In the genomic region with DNA sequence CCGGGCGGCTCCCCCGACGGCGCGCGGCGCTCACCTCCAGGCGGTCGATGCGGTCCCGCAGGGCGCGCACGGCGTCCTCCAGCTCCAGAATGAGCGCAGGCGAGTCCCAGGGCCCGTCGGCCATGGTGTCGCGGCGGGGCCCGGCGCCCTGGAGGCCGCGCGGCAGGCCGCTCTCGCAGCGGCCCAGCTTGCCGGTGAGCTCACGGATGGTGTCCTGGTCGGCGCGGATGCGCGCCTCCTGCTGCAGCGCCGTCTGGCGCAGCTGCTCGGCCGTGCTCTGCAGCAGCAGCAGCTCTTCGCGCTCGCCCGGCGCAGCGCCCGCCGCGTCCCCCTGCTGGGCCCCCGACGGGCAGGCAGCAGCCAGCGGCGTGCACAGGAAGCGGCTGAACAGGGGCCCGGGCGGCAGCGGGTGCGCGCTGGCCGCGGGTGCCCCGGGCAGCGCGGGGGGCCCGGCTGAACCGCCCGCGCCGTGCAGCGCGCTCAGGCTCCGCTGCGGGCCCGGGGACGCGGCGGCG, we compare ENCODE assay signal across 8 cellular contexts. TPM values are rescaled to one million over a fixed set of nuclear protein-coding genes. Genes with fewer than 3 reads are reported as not detected.
DNase-seq lines count a peak whose midpoint lies in the region; ATAC-seq and TF ChIP-seq lines count a peak whose summit lies in the region.

No MANE protein-coding gene starts in this region.

- H3K9me3 Mint-ChIP-seq in WTC11: no peaks in the 10 kb centered on the region
- no peaks in the 10 kb centered on the region for H3K9me3 Mint-ChIP-seq in dendritic cell treated with granulocyte-macrophage colony-stimulating factor and Interleukin-4, amounts not matched to agents 40 ng/mL and 50 ng/mL, for 4 days

- no peak overlapping the region for H3K4me3 Mint-ChIP-seq in WTC11
- peak overlapping the region; percentile 30 for H3K4me3 Mint-ChIP-seq in dendritic cell treated with granulocyte-macrophage colony-stimulating factor and Interleukin-4, amounts not matched to agents 40 ng/mL and 50 ng/mL, for 4 days

- intact Hi-C loops in dendritic cell treated with granulocyte-macrophage colony-stimulating factor and Interleukin-4, amounts not matched to agents 40 ng/mL and 50 ng/mL, for 4 days (cut with micrococcal nuclease): no loop called here

- DNase-seq in DMS153 (lab: John Stamatoyannopoulos, UW) (peak; percentile 49), WTC11 (ENCODE audit: low spot score) (peak; percentile 60), left lobe of liver (ENCODE audit: low spot score) (no peak)
- DNase-seq in stimulated activated CD4-positive, alpha-beta T cell treated with anti-CD3 and anti-CD28 coated beads, TNF-alpha, amount 100 ng/mL, for 1 hour (ENCODE audit: low read depth in 3 of 3, low spot score in 1 of 3): peak; percentile 10 to 41 (median 27)

- ATAC-seq in WTC11 (peak; percentile 63), left lobe of liver (peak; percentile 43), GM19467 (IDR thresholded peaks at IDR 0.05; ENCODE audit: unreplicated experiment) (no peak), HG03354 (IDR thresholded peaks at IDR 0.05; ENCODE audit: poor library complexity, severe bottlenecking, unreplicated experiment) (no peak)

- H3K4me1 Mint-ChIP-seq in WTC11: peaks cover 21% of the 10 kb centered on the region
- peaks cover 5% of the 10 kb centered on the region for H3K4me1 Mint-ChIP-seq in dendritic cell treated with granulocyte-macrophage colony-stimulating factor and Interleukin-4, amounts not matched to agents 40 ng/mL and 50 ng/mL, for 4 days (ENCODE audit: low read depth)

- CTCF ChIA-PET in WTC11 (lab: Charles Lee): interaction anchor here (0.5 to 3.9 kb wide), 14 partner anchors 9 to 172 kb away, joined by 3 to 51 read pairs (median 6); no protein-coding TSS in a partner anchor

- peak; percentile 44 for TF ChIP-seq CTCF in LNCAP (IDR thresholded peaks at IDR 0.05)
- no peak for TF ChIP-seq CTCF in WTC11 (IDR thresholded peaks at IDR 0.05)

- H3K27ac Mint-ChIP-seq in WTC11: no peak overlapping the region
- no peak overlapping the region for H3K27ac Mint-ChIP-seq in dendritic cell treated with granulocyte-macrophage colony-stimulating factor and Interleukin-4, amounts not matched to agents 40 ng/mL and 50 ng/mL, for 4 days

- H3K27me3 Mint-ChIP-seq in WTC11 (ENCODE audit: low read depth): peaks cover 69% of the 10 kb centered on the region
- H3K27me3 Mint-ChIP-seq in dendritic cell treated with granulocyte-macrophage colony-stimulating factor and Interleukin-4, amounts not matched to agents 40 ng/mL and 50 ng/mL, for 4 days: peaks cover 75% of the 10 kb centered on the region

- POLR2A ChIA-PET in WTC11 (lab: Charles Lee): interaction anchor here (0.6 to 1.0 kb wide), 4 partner anchors 18 to 476 kb away, joined by 3 read pairs; a partner anchor contains a TSS

- no peaks in the 10 kb centered on the region for H3K36me3 Mint-ChIP-seq in WTC11
- no peaks in the 10 kb centered on the region for H3K36me3 Mint-ChIP-seq in dendritic cell treated with granulocyte-macrophage colony-stimulating factor and Interleukin-4, amounts not matched to agents 40 ng/mL and 50 ng/mL, for 4 days (ENCODE audit: low read depth)

TF ChIP-seq in WTC11, 78 proteins besides CTCF, POLR2A, EP300 and RAD21 (continues in another document):
- TF ChIP-seq CREM (CRISPR knock-in tag; IDR thresholded peaks at IDR 0.05) (peak; percentile 59; the same call in 1 of the 2 replicates), FOXP1 (CRISPR knock-in tag; IDR thresholded peaks at IDR 0.05; ENCODE audit: borderline replicate concordance) (peak; percentile 72), FOXK1 (CRISPR knock-in tag; IDR thresholded peaks at IDR 0.05) (0 out of 2 replicates have a peak, but pooled peaks have one; percentile 23), ZNF263 (CRISPR knock-in tag; IDR thresholded peaks at IDR 0.05; ENCODE audit: low read depth) (peak; percentile 38; the same call in 1 of the 2 replicates), RORB (CRISPR knock-in tag; IDR thresholded peaks at IDR 0.05) (no peak), SP1 (CRISPR knock-in tag; conservative IDR thresholded peaks at IDR 0.05) (no peak), KAT7 (CRISPR knock-in tag; IDR thresholded peaks at IDR 0.05; ENCODE audit: borderline replicate concordance) (0 out of 2 replicates have a peak, but pooled peaks have one; percentile 64), TCF7 (CRISPR knock-in tag; IDR thresholded peaks at IDR 0.05; ENCODE audit: low read depth) (0 out of 2 replicates have a peak, but pooled peaks have one; percentile 39), ETV6 (CRISPR knock-in tag; IDR thresholded peaks at IDR 0.05) (peak; percentile 56; the same call in 1 of the 2 replicates), ZNF317 (CRISPR knock-in tag; IDR thresholded peaks at IDR 0.05; ENCODE audit: borderline replicate concordance, low read depth) (peak; percentile 21; the same call in 1 of the 2 replicates), ZNF423 (CRISPR knock-in tag; IDR thresholded peaks at IDR 0.05) (peak; percentile 88), ELF4 (CRISPR knock-in tag; IDR thresholded peaks at IDR 0.05; ENCODE audit: low read depth) (no peak)
- TF ChIP-seq, protein P1, sequence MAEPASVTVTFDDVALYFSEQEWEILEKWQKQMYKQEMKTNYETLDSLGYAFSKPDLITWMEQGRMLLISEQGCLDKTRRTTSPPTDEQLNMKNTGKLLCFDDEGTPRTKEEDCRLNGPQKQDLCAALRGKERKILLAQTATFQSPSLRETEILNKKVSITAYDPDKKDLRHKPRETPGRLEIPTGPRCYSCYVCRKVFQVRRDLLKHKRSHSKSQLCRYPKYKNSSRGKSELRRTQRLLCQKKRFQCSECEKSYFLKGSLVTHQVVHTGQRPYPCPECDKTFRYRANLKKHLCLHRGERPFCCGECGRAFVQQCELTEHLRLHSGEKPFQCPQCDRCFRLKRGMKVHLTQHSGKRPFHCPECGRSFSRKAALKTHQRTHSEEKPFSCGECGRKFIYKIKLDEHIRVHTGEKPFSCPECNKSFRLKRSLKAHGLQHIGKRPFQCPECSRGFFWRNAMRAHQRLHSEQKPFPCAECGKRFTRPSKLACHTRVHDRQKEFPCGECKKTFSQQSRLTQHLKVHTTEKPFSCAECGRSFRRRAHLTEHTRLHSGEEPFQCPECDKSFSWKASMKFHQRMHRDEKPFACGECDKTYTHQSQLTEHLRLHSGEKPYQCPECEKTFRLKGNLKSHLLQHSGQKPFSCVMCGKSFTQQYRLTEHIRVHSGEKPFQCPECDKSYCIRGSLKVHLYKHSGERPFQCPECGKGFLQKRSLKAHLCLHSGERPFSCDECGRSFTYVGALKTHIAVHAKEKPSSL (CRISPR knock-in tag; conservative IDR thresholded peaks at IDR 0.05): no peak
- TF ChIP-seq, protein P2, sequence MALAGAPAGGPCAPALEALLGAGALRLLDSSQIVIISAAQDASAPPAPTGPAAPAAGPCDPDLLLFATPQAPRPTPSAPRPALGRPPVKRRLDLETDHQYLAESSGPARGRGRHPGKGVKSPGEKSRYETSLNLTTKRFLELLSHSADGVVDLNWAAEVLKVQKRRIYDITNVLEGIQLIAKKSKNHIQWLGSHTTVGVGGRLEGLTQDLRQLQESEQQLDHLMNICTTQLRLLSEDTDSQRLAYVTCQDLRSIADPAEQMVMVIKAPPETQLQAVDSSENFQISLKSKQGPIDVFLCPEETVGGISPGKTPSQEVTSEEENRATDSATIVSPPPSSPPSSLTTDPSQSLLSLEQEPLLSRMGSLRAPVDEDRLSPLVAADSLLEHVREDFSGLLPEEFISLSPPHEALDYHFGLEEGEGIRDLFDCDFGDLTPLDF (CRISPR knock-in tag; IDR thresholded peaks at IDR 0.05): no peak
- TF ChIP-seq, protein P3, sequence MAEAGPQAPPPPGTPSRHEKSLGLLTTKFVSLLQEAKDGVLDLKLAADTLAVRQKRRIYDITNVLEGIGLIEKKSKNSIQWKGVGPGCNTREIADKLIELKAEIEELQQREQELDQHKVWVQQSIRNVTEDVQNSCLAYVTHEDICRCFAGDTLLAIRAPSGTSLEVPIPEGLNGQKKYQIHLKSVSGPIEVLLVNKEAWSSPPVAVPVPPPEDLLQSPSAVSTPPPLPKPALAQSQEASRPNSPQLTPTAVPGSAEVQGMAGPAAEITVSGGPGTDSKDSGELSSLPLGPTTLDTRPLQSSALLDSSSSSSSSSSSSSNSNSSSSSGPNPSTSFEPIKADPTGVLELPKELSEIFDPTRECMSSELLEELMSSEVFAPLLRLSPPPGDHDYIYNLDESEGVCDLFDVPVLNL (CRISPR knock-in tag; IDR thresholded peaks at IDR 0.05; ENCODE audit: borderline replicate concordance, low read depth): 0 out of 2 replicates have a peak, but pooled peaks have one; percentile 49
- TF ChIP-seq, protein P4, sequence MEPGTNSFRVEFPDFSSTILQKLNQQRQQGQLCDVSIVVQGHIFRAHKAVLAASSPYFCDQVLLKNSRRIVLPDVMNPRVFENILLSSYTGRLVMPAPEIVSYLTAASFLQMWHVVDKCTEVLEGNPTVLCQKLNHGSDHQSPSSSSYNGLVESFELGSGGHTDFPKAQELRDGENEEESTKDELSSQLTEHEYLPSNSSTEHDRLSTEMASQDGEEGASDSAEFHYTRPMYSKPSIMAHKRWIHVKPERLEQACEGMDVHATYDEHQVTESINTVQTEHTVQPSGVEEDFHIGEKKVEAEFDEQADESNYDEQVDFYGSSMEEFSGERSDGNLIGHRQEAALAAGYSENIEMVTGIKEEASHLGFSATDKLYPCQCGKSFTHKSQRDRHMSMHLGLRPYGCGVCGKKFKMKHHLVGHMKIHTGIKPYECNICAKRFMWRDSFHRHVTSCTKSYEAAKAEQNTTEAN (CRISPR knock-in tag; IDR thresholded peaks at IDR 0.05): no peak
- TF ChIP-seq, protein P5, sequence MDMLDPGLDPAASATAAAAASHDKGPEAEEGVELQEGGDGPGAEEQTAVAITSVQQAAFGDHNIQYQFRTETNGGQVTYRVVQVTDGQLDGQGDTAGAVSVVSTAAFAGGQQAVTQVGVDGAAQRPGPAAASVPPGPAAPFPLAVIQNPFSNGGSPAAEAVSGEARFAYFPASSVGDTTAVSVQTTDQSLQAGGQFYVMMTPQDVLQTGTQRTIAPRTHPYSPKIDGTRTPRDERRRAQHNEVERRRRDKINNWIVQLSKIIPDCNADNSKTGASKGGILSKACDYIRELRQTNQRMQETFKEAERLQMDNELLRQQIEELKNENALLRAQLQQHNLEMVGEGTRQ (CRISPR knock-in tag; IDR thresholded peaks at IDR 0.05): peak; percentile 31; the same call in 1 of the 2 replicates

RNA-seq across cellular contexts. Expression of a gene that starts 0.6 kb away (rescaled TPM):
- 10.4 to 11.2 TPM (median 10.6 TPM) in 3 replicates for total RNA-seq in WTC11 (2021)
- 0.45 TPM for total RNA-seq in left lobe of liver

RNA-seq across cellular contexts. Expression of a gene that starts 28.8 kb away (rescaled TPM):
- total RNA-seq in WTC11 (2021): 21.5 to 27.0 TPM (median 23.8 TPM) in 3 replicates
- 16.0 TPM for total RNA-seq in left lobe of liver

RNA-seq across cellular contexts. Expression of a gene that starts 49.3 kb away (rescaled TPM):
- total RNA-seq in WTC11 (2021) (11.8 to 12.2 TPM (median 12.1 TPM) in 3 replicates), left lobe of liver (3.3 TPM)

Comparison
In these comparisons a context has a peak if more than half of its experiments do, and no peak if none do; other contexts are left out.
1. ATAC-seq: peak in WTC11 (single experiment) and left lobe of liver (single experiment); none in GM19467 (single experiment) and HG03354 (single experiment).